In genomic region chr6:12115492-12115891, GRCh38 we compare ENCODE assay signal across 33 cellular contexts.
DNase-seq lines count a peak whose midpoint lies in the region; ATAC-seq and TF ChIP-seq lines count a peak whose summit lies in the region.
"Had no signal": no experiment of that assay in that cellular context is flagged by ENCODE, and none has a peak within 500 bp of the region (broad histone marks: within the 10 kb centered on the region; RNA-seq: fewer than 3 reads in every experiment).

No MANE protein-coding gene starts in this region.

- H3K9me3 ChIP-seq in OCI-LY3 (ENCODE audit: insufficient read depth, low read length), result no peaks in the 10 kb centered on the region
- H3K9me3 ChIP-seq: right lobe of liver had no signal

- peaks cover 8% of the 10 kb centered on the region; the same call in 1 of the 2 replicates for H3K79me2 ChIP-seq in OCI-LY3 (ENCODE audit: low read length)

- H3K27me3 Mint-ChIP-seq in memory B cell, result no peaks in the 10 kb centered on the region
- H3K27me3 Mint-ChIP-seq: effector memory CD8-positive, alpha-beta T cell; progenitor cell of endocrine pancreas; stimulated activated naive CD8-positive, alpha-beta T cell treated with anti-CD3 and anti-CD28 coated beads, Interleukin-15, amount 100 ng/mL, for 72 hours had no signal

- no peak overlapping the region for H2AFZ ChIP-seq in OCI-LY3 (ENCODE audit: low read depth, low read length)

- H3K4me3 Mint-ChIP-seq in memory B cell, result peak overlapping the region; percentile 65

- TF ChIP-seq CTCF in GM06990 (IDR thresholded peaks at IDR 0.05; ENCODE audit: insufficient read depth, low read length, poor library complexity, severe bottlenecking) (no peak), GM12864 (IDR thresholded peaks at IDR 0.05; ENCODE audit: low read depth, low read length, missing control alignments) (no peak), OCI-LY3 (IDR thresholded peaks at IDR 0.05; ENCODE audit: low read depth, low read length) (no peak)

- no peaks in the 10 kb centered on the region for H4K20me1 ChIP-seq in OCI-LY3 (ENCODE audit: insufficient read depth, low read length)
- H4K20me1 ChIP-seq: BLaER1 treated with 17β-estradiol and CSF1 and Interleukin-3, amounts not matched to agents 10 nM and 100 nM had no signal

- H3K4me1 ChIP-seq in OCI-LY3 (ENCODE audit: low read length), result peaks cover 55% of the 10 kb centered on the region
- H3K4me1 ChIP-seq: left lung had no signal

- ATAC-seq in memory B cell (ENCODE audit: low read depth) (no peak), GM19395 (IDR thresholded peaks at IDR 0.05; ENCODE audit: unreplicated experiment) (no peak)
- ATAC-seq: effector memory CD8-positive, alpha-beta T cell; left lung; Panc1; right lobe of liver; SK-N-SH treated with all-trans-retinoic acid at 6 μM for 48 hours; stimulated activated naive CD8-positive, alpha-beta T cell treated with anti-CD3 and anti-CD28 coated beads, Interleukin-15, amount 100 ng/mL, for 72 hours had no signal

- H3K9ac ChIP-seq in OCI-LY3 (ENCODE audit: low read length), result 0 out of 2 replicates have a peak overlapping the region, but pooled peaks have one; percentile 9
- H3K9ac ChIP-seq: BLaER1 treated with 17β-estradiol and CSF1 and Interleukin-3, amounts not matched to agents 10 nM and 100 nM had no signal

- H3K4me1 Mint-ChIP-seq in memory B cell, result peaks cover 53% of the 10 kb centered on the region

- DNase-seq in GM06990 (ENCODE audit: extremely low read depth, insufficient read length), result no peak
- no peak for DNase-seq in GM12864 (ENCODE audit: low read depth)
- DNase-seq in memory B cell (ENCODE audit: low spot score in 2 of 2), result no peak
- DNase-seq in NCI-H2227 (lab: John Stamatoyannopoulos, UW; ENCODE audit: unreplicated experiment), result no peak
- no peak for DNase-seq in NCI-H1092 (lab: John Stamatoyannopoulos, UW)
- DNase-seq in NK-92 treated with Interleukin-12 subunit alpha and Interleukin-12 subunit beta, amount 100 ng/mL, for 24 hours (lab: John Stamatoyannopoulos, UW), result no peak
- DNase-seq: activated CD8-positive, alpha-beta memory T cell treated with anti-CD3 and anti-CD28 coated beads for 24 hours; activated gamma-delta T cell; central memory CD4-positive, alpha-beta T cell; cortex of kidney; DMS79 treated with DMSO at 0.1 percent for 48 hours; effector memory CD8-positive, alpha-beta T cell; GF-D8; islet precursor cell; KBM-7; left lung; mesendoderm; NCI-H1417; NCI-H2029; NCI-H526; nucleus accumbens; right lobe of liver; Right ventricle myocardium superior; spleen; stimulated activated CD4-positive, alpha-beta T cell treated with anti-CD3 and anti-CD28 coated beads, Interleukin-2, amount 100 ng/mL, for 24 hours; stimulated activated naive CD8-positive, alpha-beta T cell treated with anti-CD3 and anti-CD28 coated beads, Interleukin-15, amount 100 ng/mL, for 72 hours had no signal

- peak overlapping the region; percentile 31 for H3K4me3 ChIP-seq in GM06990 (replicated peaks; ENCODE audit: low read depth, low read length)
- H3K4me3 ChIP-seq in GM12864 (ENCODE audit: low read depth, low read length), result peak overlapping the region; percentile 13
- peak overlapping the region; percentile 16; the same call in 1 of the 2 replicates for H3K4me3 ChIP-seq in OCI-LY3 (ENCODE audit: low read length)
- H3K4me3 ChIP-seq: BLaER1 treated with 17β-estradiol and CSF1 and Interleukin-3, amounts not matched to agents 10 nM and 100 nM; left lung; right lobe of liver; spleen; thoracic aorta had no signal

- H3K27ac Mint-ChIP-seq in memory B cell, result peak overlapping the region; percentile 93
- H3K27ac Mint-ChIP-seq: progenitor cell of endocrine pancreas; stimulated activated naive CD8-positive, alpha-beta T cell treated with anti-CD3 and anti-CD28 coated beads, Interleukin-15, amount 100 ng/mL, for 72 hours had no signal

- H3K27me3 ChIP-seq in GM06990 (replicated peaks; ENCODE audit: control insufficient read depth, insufficient read depth, low read length) (no peaks in the 10 kb centered on the region), OCI-LY3 (ENCODE audit: low read depth, low read length) (no peaks in the 10 kb centered on the region)
- H3K27me3 ChIP-seq: BLaER1 treated with 17β-estradiol and CSF1 and Interleukin-3, amounts not matched to agents 10 nM and 100 nM; left lung; right lobe of liver; spleen had no signal

- H3K4me2 ChIP-seq in OCI-LY3 (ENCODE audit: low read length), result peak overlapping the region; percentile 66
- H3K4me2 ChIP-seq: BLaER1 treated with 17β-estradiol and CSF1 and Interleukin-3, amounts not matched to agents 10 nM and 100 nM had no signal

- peaks cover 2% of the 10 kb centered on the region for H3K9me3 Mint-ChIP-seq in memory B cell
- H3K9me3 Mint-ChIP-seq: effector memory CD8-positive, alpha-beta T cell had no signal

- H3K36me3 ChIP-seq in GM06990 (ENCODE audit: control insufficient read depth, insufficient read depth, low read length) (peaks cover 7% of the 10 kb centered on the region), OCI-LY3 (replicated peaks; ENCODE audit: low read depth, low read length) (peaks cover 22% of the 10 kb centered on the region)

- peak overlapping the region; percentile 59 for H3K27ac ChIP-seq in OCI-LY3 (ENCODE audit: low read length)
- H3K27ac ChIP-seq: BLaER1 treated with 17β-estradiol and CSF1 and Interleukin-3, amounts not matched to agents 10 nM and 100 nM; left lung; right lobe of liver; thoracic aorta had no signal

- peaks cover 21% of the 10 kb centered on the region for H3K36me3 Mint-ChIP-seq in memory B cell
